8 cellular contexts compared by ENCODE assay signal in genomic region chr4:54233697-54234496, GRCh38. TPM values are rescaled to one million over a fixed set of nuclear protein-coding genes. Genes with fewer than 3 reads are reported as not detected.
DNase-seq lines count a peak whose midpoint lies in the region; ATAC-seq and TF ChIP-seq lines count a peak whose summit lies in the region.

No MANE protein-coding gene starts in this region.

- TF ChIP-seq CTCF in OCI-LY1 (IDR thresholded peaks at IDR 0.05; ENCODE audit: low read length) (peak; percentile 74), esophagus muscularis mucosa (IDR thresholded peaks at IDR 0.05) (peak; percentile 91 to 94 (median 91))

- intact Hi-C loops in esophagus muscularis mucosa (cut with DNase I): loop anchor here (5.0 to 10.0 kb wide), 2 partner anchors 1037 to 1999 kb away; no protein-coding TSS in a partner anchor

- no peak overlapping the region for H2AFZ ChIP-seq in OCI-LY1 (ENCODE audit: low read length)

- H3K27ac Mint-ChIP-seq in activated T-cell treated with anti-CD3 and anti-CD28 coated beads, Interleukin-2, amount 50 U/mL, for 24 hours: no peak overlapping the region

- H3K9ac ChIP-seq in BLaER1 (no peak overlapping the region), OCI-LY1 (ENCODE audit: low read length) (no peak overlapping the region)

- H3K9me2 ChIP-seq in OCI-LY1 (ENCODE audit: low read depth, low read length): no peaks in the 10 kb centered on the region

- H3F3A ChIP-seq in OCI-LY1 (ENCODE audit: insufficient read depth, low read length): no peaks in the 10 kb centered on the region

- no peak for TF ChIP-seq POLR2A in esophagus muscularis mucosa (IDR thresholded peaks at IDR 0.05; ENCODE audit: low read depth)

- H3K79me2 ChIP-seq in OCI-LY1 (ENCODE audit: insufficient read depth, low read length): no peaks in the 10 kb centered on the region

- peak overlapping the region; percentile 78 for H3K4me2 ChIP-seq in BLaER1
- peak overlapping the region; percentile 66 for H3K4me2 ChIP-seq in OCI-LY1 (ENCODE audit: low read length)

- no peaks in the 10 kb centered on the region for H3K4me1 ChIP-seq in BLaER1
- H3K4me1 ChIP-seq in OCI-LY1 (ENCODE audit: insufficient read depth, low read length, severe bottlenecking): peaks cover 13% of the 10 kb centered on the region
- peaks cover 37 to 58% (median 51%) of the 10 kb centered on the region in 4 donors for H3K4me1 ChIP-seq in esophagus muscularis mucosa
- H3K4me1 ChIP-seq in muscle layer of duodenum (ENCODE audit: control insufficient read depth in 1 of 2, insufficient read depth in 2 of 2, low read length in 2 of 2): peaks cover 0 to 30% of the 10 kb centered on the region in 2 donors

- H3K27ac ChIP-seq in BLaER1 (no peak overlapping the region), OCI-LY1 (ENCODE audit: low read depth, low read length, poor library complexity, severe bottlenecking) (no peak overlapping the region), esophagus muscularis mucosa (replicated peaks in 1 of 4) (peak overlapping the region; percentile 69 to 75 (median 74)), muscle layer of duodenum (ENCODE audit: low read length) (no peak overlapping the region)

- DNase-seq in GM19240 (ENCODE audit: insufficient read length, low spot score): peak; percentile 46
- DNase-seq in activated T-cell treated with anti-CD3 and anti-CD28 coated beads, Interleukin-2, amount 50 U/mL, for 24 hours: peak; percentile 76
- DNase-seq in esophagus muscularis mucosa (ENCODE audit: extremely low spot score): no peak
- peak; percentile 55 for DNase-seq in stimulated activated CD8-positive, alpha-beta memory T cell treated with anti-CD3 and anti-CD28 coated beads, Interleukin-7, amount 100 ng/mL, for 24 hours (ENCODE audit: low read depth)

- peaks cover 45% of the 10 kb centered on the region for H3K9me3 ChIP-seq in BLaER1
- no peaks in the 10 kb centered on the region for H3K9me3 ChIP-seq in OCI-LY1 (ENCODE audit: low read length)
- no peaks in the 10 kb centered on the region for H3K9me3 ChIP-seq in esophagus muscularis mucosa
- H3K9me3 ChIP-seq in muscle layer of duodenum (ENCODE audit: control insufficient read depth in 1 of 2, low read length in 2 of 2): no peaks in the 10 kb centered on the region

- ATAC-seq in HG03571 (IDR thresholded peaks at IDR 0.05; ENCODE audit: unreplicated experiment): peak; percentile 39

- peaks cover 26% of the 10 kb centered on the region for H3K4me1 Mint-ChIP-seq in activated T-cell treated with anti-CD3 and anti-CD28 coated beads, Interleukin-2, amount 50 U/mL, for 24 hours (ENCODE audit: low read depth)

- peaks cover 72% of the 10 kb centered on the region for H3K27me3 Mint-ChIP-seq in activated T-cell treated with anti-CD3 and anti-CD28 coated beads, Interleukin-2, amount 50 U/mL, for 24 hours

- H3K27me3 ChIP-seq in BLaER1 (peaks cover 53% of the 10 kb centered on the region), OCI-LY1 (ENCODE audit: insufficient read depth, low read length) (no peaks in the 10 kb centered on the region; the same call in 1 of the 2 replicates), esophagus muscularis mucosa (peaks cover 10 to 87% (median 43%) of the 10 kb centered on the region in 4 donors), muscle layer of duodenum (ENCODE audit: low read depth, low read length) (peaks cover 28% of the 10 kb centered on the region)

- peak overlapping the region; percentile 71 for H3K4me3 Mint-ChIP-seq in activated T-cell treated with anti-CD3 and anti-CD28 coated beads, Interleukin-2, amount 50 U/mL, for 24 hours

- H3K36me3 ChIP-seq in BLaER1 (peaks cover 5% of the 10 kb centered on the region; the same call in 1 of the 2 replicates), OCI-LY1 (ENCODE audit: insufficient read depth, low read length) (no peaks in the 10 kb centered on the region), esophagus muscularis mucosa (no peaks in the 10 kb centered on the region), muscle layer of duodenum (ENCODE audit: control insufficient read depth in 1 of 2, insufficient read depth in 2 of 2, low read length in 2 of 2) (peaks cover 0 to 4% of the 10 kb centered on the region in 2 donors)

- H3K36me3 Mint-ChIP-seq in activated T-cell treated with anti-CD3 and anti-CD28 coated beads, Interleukin-2, amount 50 U/mL, for 24 hours (ENCODE audit: low read depth): no peaks in the 10 kb centered on the region

- H3K4me3 ChIP-seq in BLaER1 (peak overlapping the region; percentile 63), OCI-LY1 (ENCODE audit: low read depth, low read length, poor library complexity, severe bottlenecking) (peak overlapping the region; percentile 54), esophagus muscularis mucosa (peak overlapping the region; percentile 54 to 71 (median 58)), muscle layer of duodenum (ENCODE audit: low read depth in 1 of 2, low read length in 2 of 2) (peak overlapping the region; percentile 63 to 67)

- no peak for TF ChIP-seq EP300 in esophagus muscularis mucosa (IDR thresholded peaks at IDR 0.05)

- no peaks in the 10 kb centered on the region for H3K9me3 Mint-ChIP-seq in activated T-cell treated with anti-CD3 and anti-CD28 coated beads, Interleukin-2, amount 50 U/mL, for 24 hours

- no peaks in the 10 kb centered on the region for H4K20me1 ChIP-seq in BLaER1
- H4K20me1 ChIP-seq in OCI-LY1 (ENCODE audit: insufficient read depth, low read length): no peaks in the 10 kb centered on the region

- 1% methylated on average over 34 of the region's 67 CpGs for whole genome bisulfite sequencing in esophagus muscularis mucosa

RNA-seq across cellular contexts. Expression of gene PDGFRA, which starts 4.8 kb away (rescaled TPM):
- 100 to 1,000 TPM in 3 of 4 donors, 10 to 100 TPM in 1; 95.2 to 181 (median 114) TPM for total RNA-seq in esophagus muscularis mucosa

Comparison
In these comparisons a context has a peak if more than half of its experiments do, and no peak if none do; other contexts are left out.
1. H3K27ac ChIP-seq: peak in esophagus muscularis mucosa (4 of 4); none in BLaER1 (single experiment), OCI-LY1 (single experiment) and muscle layer of duodenum (single experiment).
2. Peak in every context shown above with its lines, with median percentiles within 50 percentile points of each other: H3K4me3 ChIP-seq.